In genomic region chr20:57048027-57048869, GRCh38 we compare ENCODE assay signal across 8 cellular contexts.
DNase-seq lines count a peak whose midpoint lies in the region; ATAC-seq and TF ChIP-seq lines count a peak whose summit lies in the region.

No MANE protein-coding gene starts in this region.

- CTCF ChIA-PET in CD4-positive, alpha-beta T cell (lab: Charles Lee), result no interaction called here

- H3K4me1 Mint-ChIP-seq in CD4-positive, alpha-beta T cell (ENCODE audit: low read depth), result no peaks in the 10 kb centered on the region

- intact Hi-C loops in CD4-positive, alpha-beta T cell (cut with DNase I, micrococcal nuclease), result loop anchor here in 1 of 2 experiments (5.0 kb wide), 1 partner anchor 501 kb away; no protein-coding TSS in a partner anchor
- intact Hi-C loops in sigmoid colon (cut with DNase I), result loop anchor here (10.0 kb wide), 1 partner anchor 423 kb away; the partner anchor contains the start of gene TFAP2C
- intact Hi-C loops in gastrocnemius medialis (cut with DNase I; ENCODE audit: low total_unique reads), result no loop called here

- H3K36me3 Mint-ChIP-seq in CD4-positive, alpha-beta T cell (ENCODE audit: low read depth), result no peaks in the 10 kb centered on the region

- no peak overlapping the region for H3K4me2 ChIP-seq in fibroblast of lung (ENCODE audit: extremely low read depth, insufficient read depth, low read length)

- H3K36me3 ChIP-seq in fibroblast of lung (ENCODE audit: control insufficient read depth, insufficient read depth, low read length), result no peaks in the 10 kb centered on the region
- H3K36me3 ChIP-seq in sigmoid colon, result no peaks in the 10 kb centered on the region
- no peaks in the 10 kb centered on the region for H3K36me3 ChIP-seq in gastrocnemius medialis

- no peak overlapping the region for H3K27ac Mint-ChIP-seq in CD4-positive, alpha-beta T cell

- H3K79me2 ChIP-seq in fibroblast of lung (ENCODE audit: control insufficient read depth, insufficient read depth, low read length), result no peaks in the 10 kb centered on the region

- ATAC-seq in CD4-positive, alpha-beta T cell (ENCODE audit: poor library complexity), result no peak
- ATAC-seq in GM19351 (IDR thresholded peaks at IDR 0.05; ENCODE audit: unreplicated experiment), result peak; percentile 70
- ATAC-seq in gastrocnemius medialis, result no peak
- ATAC-seq in GM21390 (IDR thresholded peaks at IDR 0.05; ENCODE audit: unreplicated experiment), result no peak
- no peak for ATAC-seq in HG02610 (IDR thresholded peaks at IDR 0.05; ENCODE audit: unreplicated experiment)

- peak; percentile 13 for TF ChIP-seq CTCF in CD4-positive, alpha-beta T cell (IDR thresholded peaks at IDR 0.05)
- TF ChIP-seq CTCF in fibroblast of lung (conservative IDR thresholded peaks at IDR 0.05 in 1 of 2, IDR thresholded peaks at IDR 0.05 in 1 of 2; ENCODE audit: low read depth in 1 of 2, low read length in 2 of 2) (peak; percentile 37 to 49), sigmoid colon (IDR thresholded peaks at IDR 0.05) (peak in 2 of 4 experiments; percentile 40 to 45), gastrocnemius medialis (IDR thresholded peaks at IDR 0.05 in 4 of 5, conservative IDR thresholded peaks at IDR 0.05 in 1 of 5) (no peak)

- no peak for DNase-seq in CD4-positive, alpha-beta T cell
- DNase-seq in RPMI8226, result peak; percentile 89
- peak in 1 of 2 donors; percentile 27 for DNase-seq in fibroblast of lung (ENCODE audit: low read depth in 2 of 2)
- DNase-seq in sigmoid colon, result peak; percentile 64
- no peak for DNase-seq in gastrocnemius medialis

- POLR2A ChIA-PET in CD4-positive, alpha-beta T cell (lab: Charles Lee), result no interaction called here

- no peak overlapping the region for H3K27ac ChIP-seq in CD4-positive, alpha-beta T cell (ENCODE audit: low read depth, low read length)
- H3K27ac ChIP-seq in fibroblast of lung (ENCODE audit: insufficient read depth, low read length) (no peak overlapping the region), sigmoid colon (no peak overlapping the region), gastrocnemius medialis (no peak overlapping the region)

- peaks cover 5% of the 10 kb centered on the region for H3K9me3 ChIP-seq in CD4-positive, alpha-beta T cell (ENCODE audit: control insufficient read depth, low read length)
- H3K9me3 ChIP-seq in fibroblast of lung (ENCODE audit: control insufficient read depth, insufficient read depth, low read depth, low read length) (no peaks in the 10 kb centered on the region), sigmoid colon (peaks cover 0 to 4% (median 0%) of the 10 kb centered on the region in 4 donors), gastrocnemius medialis (no peaks in the 10 kb centered on the region)

- no peak overlapping the region for H3K4me3 Mint-ChIP-seq in CD4-positive, alpha-beta T cell

- H3K4me1 ChIP-seq in fibroblast of lung (ENCODE audit: control insufficient read depth, extremely low read depth, insufficient read depth, low read length) (no peaks in the 10 kb centered on the region), sigmoid colon (peaks cover 0 to 10% (median 2%) of the 10 kb centered on the region in 4 donors), gastrocnemius medialis (no peaks in the 10 kb centered on the region)

- no peak overlapping the region for H2AFZ ChIP-seq in fibroblast of lung (ENCODE audit: low read length)

- no peaks in the 10 kb centered on the region for H3K9me3 Mint-ChIP-seq in CD4-positive, alpha-beta T cell

- TF ChIP-seq POLR2A in sigmoid colon (IDR thresholded peaks at IDR 0.05) (no peak), gastrocnemius medialis (IDR thresholded peaks at IDR 0.05) (no peak)

- H3K4me3 ChIP-seq in fibroblast of lung (replicated peaks in 1 of 4; ENCODE audit: control extremely low read depth in 1 of 4, insufficient read depth in 1 of 4, low read depth in 3 of 4, low read length in 4 of 4), result no peak overlapping the region
- H3K4me3 ChIP-seq in sigmoid colon, result no peak overlapping the region
- H3K4me3 ChIP-seq in gastrocnemius medialis, result no peak overlapping the region

- no peaks in the 10 kb centered on the region for H4K20me1 ChIP-seq in fibroblast of lung (ENCODE audit: control insufficient read depth, extremely low read depth, insufficient read depth, low read length)

- H3K27me3 Mint-ChIP-seq in CD4-positive, alpha-beta T cell, result peaks cover 6% of the 10 kb centered on the region

- WGBS in sigmoid colon, 2 donors, result 52 to 58% methylated on average over 14 of the region's 14 CpGs

- no peaks in the 10 kb centered on the region for H3K27me3 ChIP-seq in CD4-positive, alpha-beta T cell (ENCODE audit: control insufficient read depth, insufficient read depth, low read length)
- H3K27me3 ChIP-seq in fibroblast of lung (ENCODE audit: control insufficient read depth, insufficient read depth, low read length) (no peaks in the 10 kb centered on the region), sigmoid colon (no peaks in the 10 kb centered on the region), gastrocnemius medialis (peaks cover 0 to 8% (median 5%) of the 10 kb centered on the region in 3 donors)

- no peak for TF ChIP-seq EP300 in sigmoid colon (IDR thresholded peaks at IDR 0.05)

- in situ Hi-C loops in gastrocnemius medialis (cut with MboI; ENCODE audit: low sequenced_read_pairs in 4 of 4), result no loop called here

- H3K9ac ChIP-seq in fibroblast of lung (ENCODE audit: insufficient read depth, low read length), result no peak overlapping the region

Comparison
In these comparisons a context has a peak if more than half of its experiments do, and no peak if none do; other contexts are left out.
1. DNase-seq: peak in RPMI8226 (single experiment) and sigmoid colon (single experiment); none in CD4-positive, alpha-beta T cell (0 of 10) and gastrocnemius medialis (0 of 2).
2. CTCF ChIP-seq: peak in CD4-positive, alpha-beta T cell (single experiment) and fibroblast of lung (2 of 2); none in gastrocnemius medialis (0 of 5).